ENCODE assay signal across 10 cellular contexts in the genomic region with DNA sequence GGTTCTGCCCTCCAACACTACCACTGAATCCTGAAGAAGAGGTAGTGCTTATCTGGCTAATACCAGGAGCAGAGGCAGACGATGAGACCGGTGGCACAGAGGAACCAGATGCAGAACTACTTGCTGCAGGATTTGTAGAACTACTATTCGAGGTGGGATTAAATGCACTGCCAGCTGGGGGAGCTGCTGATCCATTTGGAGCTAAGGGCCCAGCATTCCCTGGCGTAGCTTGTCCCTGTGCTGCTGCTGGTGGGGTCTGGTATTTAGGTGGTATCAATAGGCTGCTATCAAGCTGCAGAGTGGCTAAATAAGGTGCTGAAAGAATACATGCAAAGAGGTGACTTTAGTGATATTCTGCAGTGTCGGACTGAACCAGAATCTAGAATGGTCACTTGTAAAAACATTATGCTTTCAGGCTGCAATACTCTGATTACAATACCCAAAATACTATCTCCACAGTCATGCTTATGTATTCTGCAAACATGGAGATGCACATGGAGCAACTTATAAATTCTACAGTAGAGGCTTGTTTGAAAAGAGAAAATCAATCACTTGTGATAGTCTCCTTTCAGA.
DNase-seq lines count a peak whose midpoint lies in the region; ATAC-seq and TF ChIP-seq lines count a peak whose summit lies in the region.
"Had no signal": no experiment of that assay in that cellular context is flagged by ENCODE, and none has a peak within 500 bp of the region (broad histone marks: within the 10 kb centered on the region; RNA-seq: fewer than 3 reads in every experiment).

No MANE protein-coding gene starts in this region.

- no peak overlapping the region for H2BK15ac ChIP-seq in mesendoderm (replicated peaks; ENCODE audit: low read depth)

- H4K8ac ChIP-seq in mesendoderm (ENCODE audit: low read depth, low read length), result no peak overlapping the region

- intact Hi-C loops in head of caudate nucleus (cut with DNase I) (no loop called here), sciatic nerve (cut with DNase I) (no loop called here)

- no peak overlapping the region for H3K23ac ChIP-seq in mesendoderm (ENCODE audit: low read length)

- H3K79me2 ChIP-seq in mesendoderm (ENCODE audit: control insufficient read depth, insufficient read depth, low read length), result peaks cover 3% of the 10 kb centered on the region

- TF ChIP-seq CTCF in HFFc6 (IDR thresholded peaks at IDR 0.05), result peak; percentile 54
- peak; percentile 32 for TF ChIP-seq CTCF in astrocyte of the spinal cord (IDR thresholded peaks at IDR 0.05; ENCODE audit: low read depth, low read length)

- in situ Hi-C loops in astrocyte of the spinal cord (cut with HindIII; ENCODE audit: low sequenced_read_pairs), result no loop called here

- H3K9me3 Mint-ChIP-seq in HFFc6, result no peaks in the 10 kb centered on the region
- H3K9me3 Mint-ChIP-seq: activated naive CD8-positive, alpha-beta T cell treated with anti-CD3 and anti-CD28 coated beads, Interleukin-2, amount 50 U/mL, for 24 hours had no signal

- no peak overlapping the region for H4K5ac ChIP-seq in mesendoderm (ENCODE audit: low read length)

- no peak overlapping the region for H2BK5ac ChIP-seq in mesendoderm (ENCODE audit: low read length)

- H3K18ac ChIP-seq in mesendoderm (ENCODE audit: low read length), result no peak overlapping the region

- H3K56ac ChIP-seq in mesendoderm (ENCODE audit: low read length), result no peak overlapping the region

- WGBS in mesendoderm (ENCODE audit: extremely low coverage, insufficient coverage, low lambda C conversion rate), result no CpG with 5 or more reads among the region's 5 CpGs

- H2BK120ac ChIP-seq in mesendoderm (ENCODE audit: low read depth, low read length), result no peak overlapping the region

- no peaks in the 10 kb centered on the region for H3K27me3 ChIP-seq in mesendoderm (ENCODE audit: insufficient read depth, low read length, poor library complexity)
- H3K27me3 ChIP-seq: BLaER1 treated with 17β-estradiol and CSF1 and Interleukin-3, amounts not matched to agents 10 nM and 100 nM had no signal

- no peak overlapping the region for H3K27ac ChIP-seq in mesendoderm (ENCODE audit: low read depth, low read length)
- H3K27ac ChIP-seq: BLaER1 treated with 17β-estradiol and CSF1 and Interleukin-3, amounts not matched to agents 10 nM and 100 nM had no signal

- peaks cover 16% of the 10 kb centered on the region for H3K36me3 Mint-ChIP-seq in HFFc6 (ENCODE audit: low read depth)

- peaks cover 2% of the 10 kb centered on the region for H3K36me3 ChIP-seq in mesendoderm (ENCODE audit: control insufficient read depth, insufficient read depth, low read length)

- no peak overlapping the region for H2AK5ac ChIP-seq in mesendoderm (ENCODE audit: low read length)

- H3K4ac ChIP-seq in mesendoderm (ENCODE audit: low read depth, low read length), result no peak overlapping the region

- peaks cover 4% of the 10 kb centered on the region for H3K27me3 Mint-ChIP-seq in HFFc6 (ENCODE audit: insufficient read depth)
- H3K27me3 Mint-ChIP-seq: activated naive CD8-positive, alpha-beta T cell treated with anti-CD3 and anti-CD28 coated beads, Interleukin-2, amount 50 U/mL, for 24 hours had no signal

- H3K4me1 Mint-ChIP-seq in HFFc6 (ENCODE audit: low read depth), result peaks cover 17% of the 10 kb centered on the region
- H3K4me1 Mint-ChIP-seq: activated naive CD8-positive, alpha-beta T cell treated with anti-CD3 and anti-CD28 coated beads, Interleukin-2, amount 50 U/mL, for 24 hours had no signal

- H3K79me1 ChIP-seq in mesendoderm (ENCODE audit: low read length), result peaks cover 7% of the 10 kb centered on the region

- no peak overlapping the region for H3K4me2 ChIP-seq in mesendoderm (ENCODE audit: low read length)
- H3K4me2 ChIP-seq: BLaER1 treated with 17β-estradiol and CSF1 and Interleukin-3, amounts not matched to agents 10 nM and 100 nM had no signal

- no peak overlapping the region for H3K4me3 Mint-ChIP-seq in HFFc6
- H3K4me3 Mint-ChIP-seq: activated naive CD8-positive, alpha-beta T cell treated with anti-CD3 and anti-CD28 coated beads, Interleukin-2, amount 50 U/mL, for 24 hours had no signal

- no peak overlapping the region for H3K27ac Mint-ChIP-seq in HFFc6
- H3K27ac Mint-ChIP-seq: activated naive CD8-positive, alpha-beta T cell treated with anti-CD3 and anti-CD28 coated beads, Interleukin-2, amount 50 U/mL, for 24 hours had no signal

- no peak overlapping the region for H3K9ac ChIP-seq in mesendoderm (ENCODE audit: low read length)
- H3K9ac ChIP-seq: BLaER1 treated with 17β-estradiol and CSF1 and Interleukin-3, amounts not matched to agents 10 nM and 100 nM had no signal

- DNase-seq in NCI-H82 (lab: John Stamatoyannopoulos, UW), result peak; percentile 86
- DNase-seq in NCI-H82 treated with DMSO at 0.1 percent for 48 hours (lab: John Stamatoyannopoulos, UW; ENCODE audit: unreplicated experiment), result no peak
- no peak for DNase-seq in HFFc6
- no peak for DNase-seq in astrocyte of the spinal cord (ENCODE audit: low read depth, low spot score)
- peak; percentile 76 for DNase-seq in mesendoderm
- no peak for DNase-seq in effector CD8-positive, alpha-beta T cell (lab: John Stamatoyannopoulos, UW)
- no peak for DNase-seq in head of caudate nucleus
- no peak for DNase-seq in sciatic nerve (ENCODE audit: low spot score)
- DNase-seq: activated naive CD8-positive, alpha-beta T cell treated with anti-CD3 and anti-CD28 coated beads, Interleukin-2, amount 50 U/mL, for 24 hours had no signal

- no peak overlapping the region for H3K4me3 ChIP-seq in astrocyte of the spinal cord (ENCODE audit: low read depth, low read length)
- no peak overlapping the region for H3K4me3 ChIP-seq in mesendoderm (ENCODE audit: low read length)
- H3K4me3 ChIP-seq: BLaER1 treated with 17β-estradiol and CSF1 and Interleukin-3, amounts not matched to agents 10 nM and 100 nM had no signal

- ATAC-seq in sciatic nerve, result no peak
- ATAC-seq: activated naive CD8-positive, alpha-beta T cell treated with anti-CD3 and anti-CD28 coated beads, Interleukin-2, amount 50 U/mL, for 24 hours had no signal

- H3K4me1 ChIP-seq in mesendoderm (ENCODE audit: control insufficient read depth, low read depth, low read length), result peaks cover 4% of the 10 kb centered on the region

Comparison
In these comparisons a context has a peak if more than half of its experiments do, and no peak if none do; other contexts are left out.
1. DNase-seq: peak in NCI-H82 (single experiment) and mesendoderm (single experiment); none in NCI-H82 treated with DMSO at 0.1 percent for 48 hours (single experiment), HFFc6 (single experiment), astrocyte of the spinal cord (single experiment), effector CD8-positive, alpha-beta T cell (single experiment), head of caudate nucleus (0 of 42) and sciatic nerve (single experiment).